ENCODE assay signal across 8 cellular contexts in genomic region chr2:69798466-69798908, GRCh38. TPM values are rescaled to one million over a fixed set of nuclear protein-coding genes. Genes with fewer than 3 reads are reported as not detected.
DNase-seq lines count a peak whose midpoint lies in the region; ATAC-seq, FAIRE-seq and TF ChIP-seq lines count a peak whose summit lies in the region.

No MANE protein-coding gene starts in this region.

- no peak overlapping the region for H3K4me3 ChIP-seq in naive thymus-derived CD4-positive, alpha-beta T cell (ENCODE audit: low read length)

- POLR2A ChIA-PET in naive thymus-derived CD4-positive, alpha-beta T cell (lab: Charles Lee): interaction anchor here (1.3 kb wide), 1 partner anchor 9 kb away, joined by 3 read pairs; no protein-coding TSS in a partner anchor

- H3K9me3 ChIP-seq in naive thymus-derived CD4-positive, alpha-beta T cell (ENCODE audit: control insufficient read depth in 2 of 3, low read length in 3 of 3): no peaks in the 10 kb centered on the region

- H3K27me3 ChIP-seq in naive thymus-derived CD4-positive, alpha-beta T cell (ENCODE audit: control insufficient read depth in 2 of 2, insufficient read depth in 2 of 2, low read length in 2 of 2): no peaks in the 10 kb centered on the region

- no peak for DNase-seq in Calu3
- peak; percentile 42 for DNase-seq in HPDE6-E6E7 (ENCODE audit: extremely low spot score)
- DNase-seq in naive thymus-derived CD4-positive, alpha-beta T cell: no peak
- DNase-seq in NCI-H1694 treated with DMSO at 0.1 percent for 48 hours (lab: John Stamatoyannopoulos, UW): no peak
- DNase-seq in NCI-H1417 (lab: John Stamatoyannopoulos, UW): no peak
- DNase-seq in GM12892 (ENCODE audit: insufficient read length): no peak
- no peak for DNase-seq in activated gamma-delta T cell (lab: John Stamatoyannopoulos, UW)

- H3K36me3 Mint-ChIP-seq in Calu3 (ENCODE audit: insufficient read depth, unreplicated experiment): peaks cover 72% of the 10 kb centered on the region
- H3K36me3 Mint-ChIP-seq in dendritic cell treated with granulocyte-macrophage colony-stimulating factor and Interleukin-4, amounts not matched to agents 40 ng/mL and 50 ng/mL, for 4 days (ENCODE audit: low read depth): peaks cover 86% of the 10 kb centered on the region
- H3K36me3 Mint-ChIP-seq in naive thymus-derived CD4-positive, alpha-beta T cell: peaks cover 0 to 16% (median 0%) of the 10 kb centered on the region in 5 donors

- ATAC-seq in naive thymus-derived CD4-positive, alpha-beta T cell: peak; percentile 16

- no peak overlapping the region for H3K27ac ChIP-seq in naive thymus-derived CD4-positive, alpha-beta T cell (ENCODE audit: low read depth, low read length)

- H3K4me1 ChIP-seq in naive thymus-derived CD4-positive, alpha-beta T cell (ENCODE audit: control insufficient read depth in 2 of 2, insufficient read depth in 2 of 2, low read length in 2 of 2): no peaks in the 10 kb centered on the region

- H3K36me3 ChIP-seq in naive thymus-derived CD4-positive, alpha-beta T cell (ENCODE audit: control insufficient read depth in 2 of 3, insufficient read depth in 3 of 3, low read length in 3 of 3): no peaks in the 10 kb centered on the region

- TF ChIP-seq CTCF in Calu3 (IDR thresholded peaks at IDR 0.05; ENCODE audit: unreplicated experiment): no peak

- FAIRE-seq in GM12892 (lab: Jason Lieb, UNC): no peak

- CTCF ChIA-PET in Calu3 (lab: Charles Lee): interaction anchor here (2.0 kb wide), 1 partner anchor 74 kb away, joined by 7 read pairs; no protein-coding TSS in a partner anchor
- CTCF ChIA-PET in naive thymus-derived CD4-positive, alpha-beta T cell (lab: Charles Lee): interaction anchor here (0.6 to 0.8 kb wide), 2 partner anchors 44 to 872 kb away, joined by 3 read pairs; no protein-coding TSS in a partner anchor

- peaks cover 69% of the 10 kb centered on the region for H3K4me1 Mint-ChIP-seq in Calu3 (ENCODE audit: low read depth, unreplicated experiment)
- H3K4me1 Mint-ChIP-seq in dendritic cell treated with granulocyte-macrophage colony-stimulating factor and Interleukin-4, amounts not matched to agents 40 ng/mL and 50 ng/mL, for 4 days (ENCODE audit: low read depth): peaks cover 48% of the 10 kb centered on the region
- H3K4me1 Mint-ChIP-seq in naive thymus-derived CD4-positive, alpha-beta T cell: peaks cover 3 to 37% (median 28%) of the 10 kb centered on the region in 7 donors

- no peaks in the 10 kb centered on the region for H3K27me3 Mint-ChIP-seq in Calu3 (ENCODE audit: unreplicated experiment)
- H3K27me3 Mint-ChIP-seq in dendritic cell treated with granulocyte-macrophage colony-stimulating factor and Interleukin-4, amounts not matched to agents 40 ng/mL and 50 ng/mL, for 4 days: no peaks in the 10 kb centered on the region
- peaks cover 0 to 5% (median 0%) of the 10 kb centered on the region in 5 donors for H3K27me3 Mint-ChIP-seq in naive thymus-derived CD4-positive, alpha-beta T cell

- intact Hi-C loops in Calu3 (cut with micrococcal nuclease; ENCODE audit: unreplicated experiment): no loop called here
- intact Hi-C loops in dendritic cell treated with granulocyte-macrophage colony-stimulating factor and Interleukin-4, amounts not matched to agents 40 ng/mL and 50 ng/mL, for 4 days (cut with micrococcal nuclease): no loop called here
- intact Hi-C loops in naive thymus-derived CD4-positive, alpha-beta T cell (cut with micrococcal nuclease): loop anchor here in 1 of 2 donors (5.0 kb wide), 1 partner anchor 71 kb away; no protein-coding TSS in a partner anchor

- no peaks in the 10 kb centered on the region for H3K9me3 Mint-ChIP-seq in Calu3 (ENCODE audit: low read depth, unreplicated experiment)
- no peaks in the 10 kb centered on the region for H3K9me3 Mint-ChIP-seq in dendritic cell treated with granulocyte-macrophage colony-stimulating factor and Interleukin-4, amounts not matched to agents 40 ng/mL and 50 ng/mL, for 4 days
- no peaks in the 10 kb centered on the region for H3K9me3 Mint-ChIP-seq in naive thymus-derived CD4-positive, alpha-beta T cell

- H3K4me3 Mint-ChIP-seq in Calu3 (ENCODE audit: low read depth, unreplicated experiment): peak overlapping the region; percentile 50
- H3K4me3 Mint-ChIP-seq in dendritic cell treated with granulocyte-macrophage colony-stimulating factor and Interleukin-4, amounts not matched to agents 40 ng/mL and 50 ng/mL, for 4 days: peak overlapping the region; percentile 40
- peak overlapping the region in 7 of 10 donors; percentile 3 to 70 (median 48) for H3K4me3 Mint-ChIP-seq in naive thymus-derived CD4-positive, alpha-beta T cell

- no peak for TF ChIP-seq POLR2A in GM12892 (IDR thresholded peaks at IDR 0.05; ENCODE audit: low read depth, low read length)

- no TSS peak for BruUV-seq in Calu3 (replicated peaks; lab: Mats Ljungman, UMichigan)

- peak overlapping the region; percentile 89 for H3K27ac Mint-ChIP-seq in Calu3 (ENCODE audit: unreplicated experiment)
- peak overlapping the region; percentile 64 for H3K27ac Mint-ChIP-seq in dendritic cell treated with granulocyte-macrophage colony-stimulating factor and Interleukin-4, amounts not matched to agents 40 ng/mL and 50 ng/mL, for 4 days
- H3K27ac Mint-ChIP-seq in naive thymus-derived CD4-positive, alpha-beta T cell: peak overlapping the region in 3 of 9 donors; percentile 27 to 86 (median 30)

RNA-seq across cellular contexts. Expression of gene GMCL1, which starts 31.0 kb away (rescaled TPM):
- 63.8 and 76.4 TPM in 2 replicates for total RNA-seq in Calu3 (2022)
- total RNA-seq in naive thymus-derived CD4-positive, alpha-beta T cell: 10 to 100 TPM; 24.9 to 30.5 (median 27.3) TPM
- polyA plus RNA-seq in naive thymus-derived CD4-positive, alpha-beta T cell: 10 to 100 TPM; 25.5 to 32.0 TPM
- polyA plus RNA-seq in GM12892 (2012; ENCODE audit: missing spikeins): 10.0 TPM

RNA-seq across cellular contexts. Expression of gene ANXA4, which starts 56.6 kb away (rescaled TPM):
- total RNA-seq in Calu3 (2022): 1,439 and 1,638 TPM in 2 replicates
- 10 to 100 TPM in 4 of 5 experiments, 1 to 10 TPM in 1; 8.0 to 75.6 (median 15.9) TPM for total RNA-seq in naive thymus-derived CD4-positive, alpha-beta T cell
- polyA plus RNA-seq in naive thymus-derived CD4-positive, alpha-beta T cell: 1 to 10 TPM; 3.1 to 4.9 TPM
- polyA plus RNA-seq in GM12892 (2012; ENCODE audit: missing spikeins): 82.4 TPM

Comparison
In these comparisons a context has a peak if more than half of its experiments do, and no peak if none do; other contexts are left out.
1. RNA of gene ANXA4, which starts 56.6 kb away (total RNA-seq): 1,439 to 1,638 TPM in Calu3; 8.0 to 75.6 TPM in naive thymus-derived CD4-positive, alpha-beta T cell; every median in the first group is over 10 times any median in the second.
2. Peak in every context shown above with its lines, with median percentiles within 50 percentile points of each other: H3K4me3 Mint-ChIP-seq.